ENCODE assay signal across 1 cellular context in the genomic region with DNA sequence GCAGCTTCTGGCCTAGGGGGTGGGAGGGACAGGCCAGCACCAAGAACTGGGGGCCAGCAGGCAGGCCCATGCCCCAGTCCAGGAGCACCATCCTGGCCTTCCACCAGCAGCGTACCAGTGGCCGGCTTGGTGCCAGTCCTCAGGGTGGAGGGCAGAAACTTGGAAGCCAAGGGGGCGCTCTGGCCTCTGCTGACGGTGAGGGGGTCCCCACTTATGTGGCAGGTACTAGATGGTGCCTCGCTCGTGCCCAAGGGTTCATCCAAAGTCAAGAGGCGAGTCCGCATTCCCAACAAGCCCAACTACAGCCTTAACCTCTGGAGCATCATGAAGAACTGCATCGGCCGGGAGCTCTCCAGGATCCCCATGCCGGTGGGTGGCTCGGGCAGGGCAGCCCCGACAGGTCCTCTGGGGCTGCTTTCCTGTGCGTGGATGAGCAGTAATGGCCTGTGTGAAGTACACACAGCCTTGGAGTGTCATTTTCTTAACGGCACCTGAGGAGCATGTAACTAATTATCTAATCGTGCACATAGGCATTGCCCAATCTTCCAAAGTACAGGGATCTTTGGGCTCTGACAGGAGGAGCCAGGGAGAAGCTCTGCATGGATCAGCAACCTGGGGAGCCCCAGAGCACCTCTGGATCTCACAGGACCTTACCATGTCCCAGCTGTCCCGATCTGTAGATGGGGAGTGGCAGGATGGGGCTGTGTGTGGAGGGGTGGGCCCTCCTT.
TF ChIP-seq lines count a peak whose summit lies in the region.

No MANE protein-coding gene starts in this region.

TF ChIP-seq in SK-N-SH, 30 proteins besides CTCF, POLR2A, EP300 and RAD21 (continued from another document):
- TF ChIP-seq, protein P1, sequence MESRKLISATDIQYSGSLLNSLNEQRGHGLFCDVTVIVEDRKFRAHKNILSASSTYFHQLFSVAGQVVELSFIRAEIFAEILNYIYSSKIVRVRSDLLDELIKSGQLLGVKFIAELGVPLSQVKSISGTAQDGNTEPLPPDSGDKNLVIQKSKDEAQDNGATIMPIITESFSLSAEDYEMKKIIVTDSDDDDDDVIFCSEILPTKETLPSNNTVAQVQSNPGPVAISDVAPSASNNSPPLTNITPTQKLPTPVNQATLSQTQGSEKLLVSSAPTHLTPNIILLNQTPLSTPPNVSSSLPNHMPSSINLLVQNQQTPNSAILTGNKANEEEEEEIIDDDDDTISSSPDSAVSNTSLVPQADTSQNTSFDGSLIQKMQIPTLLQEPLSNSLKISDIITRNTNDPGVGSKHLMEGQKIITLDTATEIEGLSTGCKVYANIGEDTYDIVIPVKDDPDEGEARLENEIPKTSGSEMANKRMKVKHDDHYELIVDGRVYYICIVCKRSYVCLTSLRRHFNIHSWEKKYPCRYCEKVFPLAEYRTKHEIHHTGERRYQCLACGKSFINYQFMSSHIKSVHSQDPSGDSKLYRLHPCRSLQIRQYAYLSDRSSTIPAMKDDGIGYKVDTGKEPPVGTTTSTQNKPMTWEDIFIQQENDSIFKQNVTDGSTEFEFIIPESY (IDR thresholded peaks at IDR 0.05; ENCODE audit: borderline replicate concordance, low read depth): no peak
- TF ChIP-seq GATA2 (CRISPR knock-in tag; IDR thresholded peaks at IDR 0.05): no peak
- TF ChIP-seq FOXJ3 (CRISPR knock-in tag; IDR thresholded peaks at IDR 0.05): no peak
- TF ChIP-seq JUND (IDR thresholded peaks at IDR 0.05): no peak
- TF ChIP-seq, protein P2, sequence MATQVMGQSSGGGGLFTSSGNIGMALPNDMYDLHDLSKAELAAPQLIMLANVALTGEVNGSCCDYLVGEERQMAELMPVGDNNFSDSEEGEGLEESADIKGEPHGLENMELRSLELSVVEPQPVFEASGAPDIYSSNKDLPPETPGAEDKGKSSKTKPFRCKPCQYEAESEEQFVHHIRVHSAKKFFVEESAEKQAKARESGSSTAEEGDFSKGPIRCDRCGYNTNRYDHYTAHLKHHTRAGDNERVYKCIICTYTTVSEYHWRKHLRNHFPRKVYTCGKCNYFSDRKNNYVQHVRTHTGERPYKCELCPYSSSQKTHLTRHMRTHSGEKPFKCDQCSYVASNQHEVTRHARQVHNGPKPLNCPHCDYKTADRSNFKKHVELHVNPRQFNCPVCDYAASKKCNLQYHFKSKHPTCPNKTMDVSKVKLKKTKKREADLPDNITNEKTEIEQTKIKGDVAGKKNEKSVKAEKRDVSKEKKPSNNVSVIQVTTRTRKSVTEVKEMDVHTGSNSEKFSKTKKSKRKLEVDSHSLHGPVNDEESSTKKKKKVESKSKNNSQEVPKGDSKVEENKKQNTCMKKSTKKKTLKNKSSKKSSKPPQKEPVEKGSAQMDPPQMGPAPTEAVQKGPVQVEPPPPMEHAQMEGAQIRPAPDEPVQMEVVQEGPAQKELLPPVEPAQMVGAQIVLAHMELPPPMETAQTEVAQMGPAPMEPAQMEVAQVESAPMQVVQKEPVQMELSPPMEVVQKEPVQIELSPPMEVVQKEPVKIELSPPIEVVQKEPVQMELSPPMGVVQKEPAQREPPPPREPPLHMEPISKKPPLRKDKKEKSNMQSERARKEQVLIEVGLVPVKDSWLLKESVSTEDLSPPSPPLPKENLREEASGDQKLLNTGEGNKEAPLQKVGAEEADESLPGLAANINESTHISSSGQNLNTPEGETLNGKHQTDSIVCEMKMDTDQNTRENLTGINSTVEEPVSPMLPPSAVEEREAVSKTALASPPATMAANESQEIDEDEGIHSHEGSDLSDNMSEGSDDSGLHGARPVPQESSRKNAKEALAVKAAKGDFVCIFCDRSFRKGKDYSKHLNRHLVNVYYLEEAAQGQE (IDR thresholded peaks at IDR 0.05; ENCODE audit: low read depth, low read length): no peak
- no peak for TF ChIP-seq RXRA (IDR thresholded peaks at IDR 0.05; ENCODE audit: borderline replicate concordance, low read depth)
- no peak for TF ChIP-seq FOXM1 (IDR thresholded peaks at IDR 0.05; ENCODE audit: low read depth)
- TF ChIP-seq, protein P3, sequence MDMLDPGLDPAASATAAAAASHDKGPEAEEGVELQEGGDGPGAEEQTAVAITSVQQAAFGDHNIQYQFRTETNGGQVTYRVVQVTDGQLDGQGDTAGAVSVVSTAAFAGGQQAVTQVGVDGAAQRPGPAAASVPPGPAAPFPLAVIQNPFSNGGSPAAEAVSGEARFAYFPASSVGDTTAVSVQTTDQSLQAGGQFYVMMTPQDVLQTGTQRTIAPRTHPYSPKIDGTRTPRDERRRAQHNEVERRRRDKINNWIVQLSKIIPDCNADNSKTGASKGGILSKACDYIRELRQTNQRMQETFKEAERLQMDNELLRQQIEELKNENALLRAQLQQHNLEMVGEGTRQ (IDR thresholded peaks at IDR 0.05; ENCODE audit: borderline replicate concordance, low read depth, low read length): no peak
